21 cellular contexts compared by ENCODE assay signal in genomic region chr16:51562896-51563295, GRCh38.
DNase-seq lines count a peak whose midpoint lies in the region; ATAC-seq, FAIRE-seq and TF ChIP-seq lines count a peak whose summit lies in the region.
"Had no signal": no experiment of that assay in that cellular context is flagged by ENCODE, and none has a peak within 500 bp of the region (broad histone marks: within the 10 kb centered on the region; RNA-seq: fewer than 3 reads in every experiment).

No MANE protein-coding gene starts in this region.

- H3K4me2 ChIP-seq in BLaER1 (peak overlapping the region; percentile 27), Loucy (ENCODE audit: low read depth, low read length, poor library complexity, severe bottlenecking) (peak overlapping the region; percentile 24), H1 (ENCODE audit: insufficient read depth in 1 of 2, low read depth in 2 of 2, low read length in 2 of 2) (no peak overlapping the region)
- H3K4me2 ChIP-seq: GM23338 had no signal

- no peak overlapping the region for H2AFZ ChIP-seq in Loucy (ENCODE audit: low read length)
- H2AFZ ChIP-seq in H1 (ENCODE audit: low read length): no peak overlapping the region

- H3K79me1 ChIP-seq in H1 (ENCODE audit: low read depth, low read length): no peaks in the 10 kb centered on the region

- H2BK15ac ChIP-seq in H1 (ENCODE audit: low read length): no peak overlapping the region

- no peak for TF ChIP-seq RAD21 in H1 (IDR thresholded peaks at IDR 0.05 in 1 of 2, conservative IDR thresholded peaks at IDR 0.05 in 1 of 2; ENCODE audit: low read depth in 2 of 2, low read length in 2 of 2)

- H3K9me2 ChIP-seq in Loucy (replicated peaks; ENCODE audit: low read depth, low read length): no peaks in the 10 kb centered on the region

- H4K20me1 ChIP-seq in BLaER1 (no peaks in the 10 kb centered on the region), Loucy (ENCODE audit: insufficient read depth, low read length, poor library complexity, severe bottlenecking) (no peaks in the 10 kb centered on the region), H1 (replicated peaks in 1 of 2; ENCODE audit: control insufficient read depth in 1 of 2, insufficient read depth in 2 of 2, low read length in 2 of 2) (no peaks in the 10 kb centered on the region)

- H3K36me3 ChIP-seq in BLaER1: no peaks in the 10 kb centered on the region
- no peaks in the 10 kb centered on the region for H3K36me3 ChIP-seq in Loucy (ENCODE audit: insufficient read depth, low read length)
- H3K36me3 ChIP-seq in H1 (ENCODE audit: control insufficient read depth in 2 of 4, insufficient read depth in 4 of 4, low read length in 3 of 4): no peaks in the 10 kb centered on the region

- H2BK20ac ChIP-seq in H1 (ENCODE audit: low read length): 0 out of 2 replicates have a peak overlapping the region, but pooled peaks have one; percentile 3

- no peak overlapping the region for H3K9ac ChIP-seq in BLaER1
- H3K9ac ChIP-seq in Loucy (ENCODE audit: low read depth, low read length, poor library complexity, severe bottlenecking): no peak overlapping the region
- H3K9ac ChIP-seq in H1 (replicated peaks in 1 of 4; ENCODE audit: extremely low read depth in 1 of 4, low read depth in 3 of 4, low read length in 3 of 4): no peak overlapping the region

- H3K9me3 ChIP-seq in BLaER1: peaks cover 4% of the 10 kb centered on the region; the same call in 1 of the 2 replicates
- H3K9me3 ChIP-seq in Loucy (ENCODE audit: insufficient read depth, low read depth, low read length): no peaks in the 10 kb centered on the region; the same call in 1 of the 2 replicates
- H3K9me3 ChIP-seq in H1 (ENCODE audit: insufficient read depth in 2 of 2, low read depth in 1 of 2, low read length in 1 of 2): no peaks in the 10 kb centered on the region

- H4K8ac ChIP-seq in H1 (ENCODE audit: extremely low read depth, insufficient read depth, low read length): no peak overlapping the region

- no peak for TF ChIP-seq EP300 in H1 (IDR thresholded peaks at IDR 0.05; ENCODE audit: borderline replicate concordance in 1 of 2, low read depth in 2 of 2, low read length in 2 of 2)

- TF ChIP-seq CTCF in Loucy (conservative IDR thresholded peaks at IDR 0.05; ENCODE audit: low read length): no peak
- no peak for TF ChIP-seq CTCF in H1 (IDR thresholded peaks at IDR 0.05; ENCODE audit: control extremely low read depth in 1 of 3, insufficient read depth in 1 of 3, low read depth in 1 of 3, low read length in 3 of 3)
- no peak for TF ChIP-seq CTCF in foreskin fibroblast (IDR thresholded peaks at IDR 0.05; ENCODE audit: low read depth, low read length)

- no peaks in the 10 kb centered on the region for H3K79me2 ChIP-seq in Loucy (ENCODE audit: insufficient read depth, low read length)
- no peaks in the 10 kb centered on the region for H3K79me2 ChIP-seq in H1 (ENCODE audit: control insufficient read depth in 1 of 2, insufficient read depth in 2 of 2, low read length in 2 of 2)

- no peaks in the 10 kb centered on the region for H3F3A ChIP-seq in Loucy (ENCODE audit: low read depth)

- peaks cover 18% of the 10 kb centered on the region for H3K4me1 ChIP-seq in BLaER1
- peaks cover 4% of the 10 kb centered on the region for H3K4me1 ChIP-seq in Loucy (ENCODE audit: insufficient read depth, low read length, poor library complexity, severe bottlenecking)
- no peaks in the 10 kb centered on the region for H3K4me1 ChIP-seq in H1 (replicated peaks in 1 of 4; ENCODE audit: control insufficient read depth in 3 of 4, insufficient read depth in 4 of 4, low read length in 3 of 4)

- H3K27me3 ChIP-seq in BLaER1 (no peaks in the 10 kb centered on the region), Loucy (ENCODE audit: insufficient read depth, low read length, poor library complexity, severe bottlenecking) (no peaks in the 10 kb centered on the region), H1 (replicated peaks in 1 of 4; ENCODE audit: control insufficient read depth in 3 of 4, extremely low read depth in 1 of 4, insufficient read depth in 3 of 4, low read length in 3 of 4) (no peaks in the 10 kb centered on the region)

- no peak overlapping the region for H2BK5ac ChIP-seq in H1 (ENCODE audit: low read depth, low read length)

- CTCF ChIA-PET in H1 (lab: Charles Lee; ENCODE audit: partially characterized antibody): interaction anchor here (0.7 to 1.7 kb wide), 2 partner anchors 14 to 257 kb away, joined by 3 to 4 read pairs; no protein-coding TSS in a partner anchor

- no peak overlapping the region for H3K4ac ChIP-seq in H1 (replicated peaks; ENCODE audit: insufficient read length, low read depth, low read length)

- POLR2A ChIA-PET in H1 (lab: Charles Lee; ENCODE audit: partially characterized antibody): no interaction called here

- no peak for TF ChIP-seq POLR2A in H1 (IDR thresholded peaks at IDR 0.05; ENCODE audit: control extremely low read depth in 1 of 2, low read depth in 2 of 2, low read length in 2 of 2)

- H3K4me3 ChIP-seq in BLaER1 (no peak overlapping the region), Loucy (ENCODE audit: low read length, poor library complexity, severe bottlenecking) (no peak overlapping the region), H1 (ENCODE audit: extremely low read depth in 1 of 4, insufficient read depth in 2 of 4, low read depth in 3 of 4, low read length in 4 of 4) (no peak overlapping the region), foreskin fibroblast (ENCODE audit: low read depth in 1 of 2, low read length in 2 of 2) (no peak overlapping the region)
- H3K4me3 ChIP-seq: GM23338 had no signal

- H3K23me2 ChIP-seq in H1 (ENCODE audit: low read depth, low read length): no peaks in the 10 kb centered on the region; the same call in 1 of the 2 replicates

- H3K14ac ChIP-seq in H1 (ENCODE audit: insufficient read length): no peak overlapping the region

- WGBS in H1 (ENCODE audit: extremely low coverage in 1 of 2, insufficient coverage in 1 of 2, insufficient read length in 1 of 2, insufficient replicate concordance in 2 of 2, low coverage in 1 of 2, low lambda C conversion rate in 2 of 2, missing lambda C conversion rate in 1 of 2), 2 experiments: 85% methylated on average over 3 of the region's 3 CpGs; no CpG with 5 or more reads in 1 of the 2 experiments

- DNase-seq in H1 (ENCODE audit: low read depth in 1 of 2, low spot score in 2 of 2): no peak
- no peak for DNase-seq in globus pallidus (ENCODE audit: low spot score)
- DNase-seq in AG20443 (ENCODE audit: low spot score): no peak
- no peak for DNase-seq in NCI-H1105 treated with DMSO at 0.1 percent for 48 hours (lab: John Stamatoyannopoulos, UW)
- no peak for DNase-seq in foreskin fibroblast
- DNase-seq: 8988T; CD8-positive, alpha-beta T cell; COR-L47; DMS153; DMS79 treated with DMSO at 0.1 percent for 48 hours; EL; H9; KBM-7 had no signal

- no peak for FAIRE-seq in H1 (lab: Jason Lieb, UNC)
- FAIRE-seq: D721Med, G401.6, GM12892 had no signal

- no peak overlapping the region for H2AK5ac ChIP-seq in H1 (ENCODE audit: low read depth, low read length)

- H4K91ac ChIP-seq in H1 (replicated peaks; ENCODE audit: insufficient read length, low read length): no peak overlapping the region

- H3K27ac ChIP-seq in BLaER1 (no peak overlapping the region), H1 (ENCODE audit: low read depth, low read length) (no peak overlapping the region)
- H3K27ac ChIP-seq: HL-60 had no signal

- H3K18ac ChIP-seq in H1 (ENCODE audit: extremely low read depth, low read length): no peak overlapping the region

- no peak overlapping the region for H2BK120ac ChIP-seq in H1 (replicated peaks; ENCODE audit: low read depth, low read length)

- no peak overlapping the region for H3K56ac ChIP-seq in H1 (replicated peaks; ENCODE audit: insufficient read length, low read depth, low read length)

- ATAC-seq in GM18909 (IDR thresholded peaks at IDR 0.05; ENCODE audit: poor library complexity, unreplicated experiment): peak; percentile 37
- ATAC-seq: CD8-positive, alpha-beta T cell; GM23338 had no signal

- H3K23ac ChIP-seq in H1 (ENCODE audit: insufficient read length): no peak overlapping the region

- no peak overlapping the region for H2BK12ac ChIP-seq in H1 (ENCODE audit: low read depth, low read length)

- no peak overlapping the region for H4K5ac ChIP-seq in H1 (ENCODE audit: insufficient read length, low read depth, low read length)

TF ChIP-seq in H1, 55 proteins besides CTCF, POLR2A, EP300 and RAD21 (continues in another document):
- TF ChIP-seq KDM5A (IDR thresholded peaks at IDR 0.05; ENCODE audit: low read length): no peak
- no peak for TF ChIP-seq ATF2 (IDR thresholded peaks at IDR 0.05; ENCODE audit: low read length)
- TF ChIP-seq JUN (IDR thresholded peaks at IDR 0.05; ENCODE audit: low read depth, low read length): no peak
- TF ChIP-seq TCF12 (IDR thresholded peaks at IDR 0.05; ENCODE audit: low read depth, low read length): no peak
- no peak for TF ChIP-seq SIX5 (IDR thresholded peaks at IDR 0.05; ENCODE audit: low read depth, low read length)
- no peak for TF ChIP-seq CTBP2 (IDR thresholded peaks at IDR 0.05; ENCODE audit: borderline replicate concordance, insufficient read depth, insufficient read length, low read length)
- TF ChIP-seq ATF3 (IDR thresholded peaks at IDR 0.05; ENCODE audit: insufficient read depth, low read depth, low read length): no peak
- TF ChIP-seq CEBPB (IDR thresholded peaks at IDR 0.05; ENCODE audit: low read depth, low read length): no peak
- no peak for TF ChIP-seq ASH2L (IDR thresholded peaks at IDR 0.05; ENCODE audit: low read length)
- no peak for TF ChIP-seq MAFK (IDR thresholded peaks at IDR 0.05; ENCODE audit: low read depth, low read length)
- no peak for TF ChIP-seq EZH2 (IDR thresholded peaks at IDR 0.05; ENCODE audit: low read depth, low read length, severe bottlenecking)

Comparison
In these comparisons a context has a peak if more than half of its experiments do, and no peak if none do; other contexts are left out.
1. H3K4me2 ChIP-seq: peak in BLaER1 (single experiment) and Loucy (single experiment); none in H1 (0 of 2).